30 cellular contexts compared by ENCODE assay signal in the genomic region with DNA sequence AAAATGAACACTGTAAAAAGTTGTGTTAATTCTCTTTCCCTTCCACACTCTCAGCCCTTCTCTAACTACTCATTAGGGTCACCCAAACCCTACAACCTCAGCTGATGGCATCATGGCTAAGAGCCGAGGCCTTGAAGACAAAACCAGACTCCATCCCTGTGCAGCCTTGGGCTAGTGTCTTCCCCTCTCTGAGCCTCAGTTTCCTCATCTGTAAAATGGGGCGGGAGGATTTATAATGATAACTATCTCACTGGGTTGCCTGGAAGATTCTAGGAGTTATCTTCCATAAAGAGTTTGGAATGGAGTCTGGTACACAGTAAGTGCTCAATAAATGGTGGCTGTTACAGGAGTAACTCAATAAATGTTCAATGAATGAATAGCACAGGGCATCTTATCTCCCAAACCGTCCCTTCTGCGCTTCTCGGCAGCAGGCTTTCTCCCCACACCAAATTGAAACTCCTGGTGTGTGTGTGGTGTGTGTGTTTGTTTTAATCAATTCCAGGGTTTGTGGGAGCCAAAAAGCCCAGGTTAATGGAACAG.
"Had no signal": no experiment of that assay in that cellular context is flagged by ENCODE, and none has a peak within 500 bp of the region (broad histone marks: within the 10 kb centered on the region; RNA-seq: fewer than 3 reads in every experiment).

No MANE protein-coding gene starts in this region.

- H3K9me3 ChIP-seq: pancreas, prostate gland, sigmoid colon, testis, thyroid gland, transverse colon, upper lobe of left lung, vagina had no signal

- ATAC-seq: left cardiac atrium; left lobe of liver; pancreas; right cardiac atrium; stimulated activated memory B cell treated with anti-CD40 and anti-IgM and Interleukin-4, amounts not matched to agents 10 μg/mL and 1 μg/mL and 100 μg/mL, for 72 hours; stimulated activated naive CD8-positive, alpha-beta T cell treated with anti-CD3 and anti-CD28 coated beads, Interleukin-15, amount 100 ng/mL, for 72 hours had no signal

- H3K36me3 Mint-ChIP-seq: mesothelial cell of epicardium; naive B cell; stimulated activated memory B cell treated with anti-CD40 and anti-IgM and Interleukin-4, amounts not matched to agents 10 μg/mL and 1 μg/mL and 100 μg/mL, for 72 hours had no signal

- H3K36me3 ChIP-seq: pancreas, prostate gland, sigmoid colon, thyroid gland, transverse colon, upper lobe of left lung, vagina had no signal

- DNase-seq: hippocampal formation; kidney glomerular epithelial cell; left cardiac atrium; mesendoderm; naive B cell; nucleus accumbens; pancreas; retina; right cardiac atrium; sigmoid colon; small intestine; stimulated activated CD4-positive, alpha-beta T cell treated with anti-CD3 and anti-CD28 coated beads, Interleukin-1b, Interleukin-23, amount 100 ng/mL, for 48 hours; stimulated activated CD4-positive, alpha-beta T cell treated with anti-CD3 and anti-CD28 coated beads, Interleukin-2, amount 100 ng/mL, for 48 hours; stimulated activated CD4-positive, alpha-beta T cell treated with anti-CD3 and anti-CD28 coated beads, Interleukin-4, amount 100 ng/mL, for 4 hours; stimulated activated CD8-positive, alpha-beta memory T cell treated with anti-CD3 and anti-CD28 coated beads, Interleukin-4, amount 100 ng/mL, for 48 hours; stimulated activated naive CD4-positive, alpha-beta T cell treated with Interleukin-2 at 50 U/mL for 16 hours; stimulated activated naive CD8-positive, alpha-beta T cell treated with anti-CD3 and anti-CD28 coated beads, Interleukin-15, amount 100 ng/mL, for 72 hours; substantia nigra; testis; thyroid gland; transverse colon; upper lobe of left lung had no signal

- H3K4me3 Mint-ChIP-seq: mesothelial cell of epicardium; naive B cell; nephron; neural crest cell; stimulated activated memory B cell treated with anti-CD40 and anti-IgM and Interleukin-4, amounts not matched to agents 10 μg/mL and 1 μg/mL and 100 μg/mL, for 72 hours; stimulated activated naive CD8-positive, alpha-beta T cell treated with anti-CD3 and anti-CD28 coated beads, Interleukin-15, amount 100 ng/mL, for 72 hours had no signal

- H3K4me1 Mint-ChIP-seq: naive B cell; stimulated activated memory B cell treated with anti-CD40 and anti-IgM and Interleukin-4, amounts not matched to agents 10 μg/mL and 1 μg/mL and 100 μg/mL, for 72 hours; stimulated activated naive CD8-positive, alpha-beta T cell treated with anti-CD3 and anti-CD28 coated beads, Interleukin-15, amount 100 ng/mL, for 72 hours had no signal

- H3K4me1 ChIP-seq: pancreas, prostate gland, sigmoid colon, testis, thyroid gland, transverse colon, upper lobe of left lung, vagina had no signal

- H3K27me3 ChIP-seq: pancreas, testis, thyroid gland, transverse colon, upper lobe of left lung, vagina had no signal

- H3K4me3 ChIP-seq: lung, pancreas, prostate gland, sigmoid colon, testis, thyroid gland, transverse colon, upper lobe of left lung, vagina had no signal

- H3K27ac ChIP-seq: pancreas, prostate gland, sigmoid colon, testis, thyroid gland, transverse colon, upper lobe of left lung, vagina had no signal

- H3K9me3 Mint-ChIP-seq: mesothelial cell of epicardium; naive B cell; nephron; neural crest cell; stimulated activated memory B cell treated with anti-CD40 and anti-IgM and Interleukin-4, amounts not matched to agents 10 μg/mL and 1 μg/mL and 100 μg/mL, for 72 hours; stimulated activated naive CD8-positive, alpha-beta T cell treated with anti-CD3 and anti-CD28 coated beads, Interleukin-15, amount 100 ng/mL, for 72 hours had no signal

- H3K27ac Mint-ChIP-seq: mesothelial cell of epicardium; naive B cell; nephron; stimulated activated memory B cell treated with anti-CD40 and anti-IgM and Interleukin-4, amounts not matched to agents 10 μg/mL and 1 μg/mL and 100 μg/mL, for 72 hours had no signal
